Comparison of ENCODE assay signal across 1 cellular context in genomic region chr14:51248041-51248987, GRCh38.
TF ChIP-seq lines count a peak whose summit lies in the region.

No MANE protein-coding gene starts in this region.

TF ChIP-seq in GM12878, 131 proteins besides CTCF, POLR2A, EP300 and RAD21 (continued from another document):
- TF ChIP-seq ZNF687 (IDR thresholded peaks at IDR 0.05) (peak; percentile 44; the same call in 1 of the 2 replicates), ZNF207 (IDR thresholded peaks at IDR 0.05; ENCODE audit: borderline replicate concordance) (no peak), JUNB (IDR thresholded peaks at IDR 0.05) (no peak), NFXL1 (IDR thresholded peaks at IDR 0.05; ENCODE audit: borderline replicate concordance) (no peak), ATF2 (IDR thresholded peaks at IDR 0.05; ENCODE audit: low read length) (0 out of 2 replicates have a peak, but pooled peaks have one; percentile 21), RUNX3 (IDR thresholded peaks at IDR 0.05; ENCODE audit: low read length) (no peak), ZBTB4 (CRISPR knock-in tag; IDR thresholded peaks at IDR 0.05) (no peak), SIX5 (IDR thresholded peaks at IDR 0.05; ENCODE audit: low read depth, low read length, severe bottlenecking) (no peak), YBX1 (IDR thresholded peaks at IDR 0.05) (no peak), DPF2 (IDR thresholded peaks at IDR 0.05) (peak; percentile 45; the same call in 1 of the 2 replicates), RCOR1 (conservative IDR thresholded peaks at IDR 0.05; ENCODE audit: low read depth, low read length) (no peak), BHLHE40 (IDR thresholded peaks at IDR 0.05; ENCODE audit: borderline replicate concordance in 1 of 2, low read depth in 2 of 2, low read length in 1 of 2) (peak in 1 of 2 experiments; percentile 23; a peak in 1 of 4 replicates), RELB (IDR thresholded peaks at IDR 0.05; ENCODE audit: low read depth) (peak; percentile 35; the same call in 1 of the 2 replicates), JUND (IDR thresholded peaks at IDR 0.05; ENCODE audit: low read depth, low read length) (no peak), POLR2AphosphoS5 (IDR thresholded peaks at IDR 0.05; ENCODE audit: low read length) (no peak), IKZF1 (conservative IDR thresholded peaks at IDR 0.05) (peak; percentile 49), HSF1 (IDR thresholded peaks at IDR 0.05; ENCODE audit: low read depth, low read length) (no peak), IKZF2 (IDR thresholded peaks at IDR 0.05) (peak; percentile 39 to 46; a peak in 2 of 4 replicates), GATAD2B (conservative IDR thresholded peaks at IDR 0.05; ENCODE audit: low read depth) (no peak)
TF ChIP-seq in GM12878: peak in this region for 12.
